In genomic region chr12:4106617-4107016, GRCh38 we compare ENCODE assay signal across 15 cellular contexts.
DNase-seq lines count a peak whose midpoint lies in the region; ATAC-seq and TF ChIP-seq lines count a peak whose summit lies in the region.
"Had no signal": no experiment of that assay in that cellular context is flagged by ENCODE, and none has a peak within 500 bp of the region (broad histone marks: within the 10 kb centered on the region; RNA-seq: fewer than 3 reads in every experiment).

No MANE protein-coding gene starts in this region.

- peak overlapping the region; percentile 22 for H3K4me3 ChIP-seq in CD4-positive, CD25-positive, alpha-beta regulatory T cell (ENCODE audit: low read depth, low read length)
- H3K4me3 ChIP-seq in CD8-positive, alpha-beta memory T cell (ENCODE audit: low read length): no peak overlapping the region
- H3K4me3 ChIP-seq: colonic mucosa, K562, neural progenitor cell, PC-9, thyroid gland had no signal

- no peaks in the 10 kb centered on the region for H3K27me3 ChIP-seq in CD4-positive, CD25-positive, alpha-beta regulatory T cell (ENCODE audit: control insufficient read depth, insufficient read depth, low read length)
- H3K27me3 ChIP-seq in CD8-positive, alpha-beta memory T cell (ENCODE audit: insufficient read depth, low read length, poor library complexity, severe bottlenecking): peaks cover 4% of the 10 kb centered on the region
- H3K27me3 ChIP-seq: colonic mucosa, neural progenitor cell had no signal

- CTCF ChIA-PET in CD8-positive, alpha-beta memory T cell (lab: Charles Lee): interaction anchor here (1.1 to 4.5 kb wide), 8 partner anchors 9 to 170 kb away, joined by 5 to 79 read pairs (median 11); no protein-coding TSS in a partner anchor
- CTCF ChIA-PET in activated CD8-positive, alpha-beta T cell treated with anti-CD3 and anti-CD28 coated beads for 36 hours (lab: Charles Lee): interaction anchor here (0.7 to 3.2 kb wide), 27 partner anchors 9 to 223 kb away, joined by 3 to 50 read pairs (median 5); partner anchors contain the start of gene CCND2

- H3K4me3 Mint-ChIP-seq in CD4-positive, CD25-positive, alpha-beta regulatory T cell: no peak overlapping the region
- peak overlapping the region in 6 of 7 donors; percentile 21 to 67 (median 36) for H3K4me3 Mint-ChIP-seq in CD8-positive, alpha-beta memory T cell
- H3K4me3 Mint-ChIP-seq in activated CD8-positive, alpha-beta T cell treated with anti-CD3 and anti-CD28 coated beads for 36 hours: peak overlapping the region; percentile 44
- H3K4me3 Mint-ChIP-seq: neural progenitor cell had no signal

- peak in 1 of 2 donors; percentile 19 for ATAC-seq in CD4-positive, CD25-positive, alpha-beta regulatory T cell (ENCODE audit: low read depth in 2 of 2)
- peak; percentile 66 for ATAC-seq in activated CD8-positive, alpha-beta T cell treated with anti-CD3 and anti-CD28 coated beads for 36 hours
- ATAC-seq in left lobe of liver: no peak
- ATAC-seq in HG02973 (IDR thresholded peaks at IDR 0.05; ENCODE audit: unreplicated experiment): no peak
- no peak for ATAC-seq in HG03520 (IDR thresholded peaks at IDR 0.05; ENCODE audit: unreplicated experiment)

- POLR2A ChIA-PET in CD8-positive, alpha-beta memory T cell (lab: Charles Lee): interaction anchor here (2.4 kb wide), 1 partner anchor 170 kb away, joined by 12 read pairs; no protein-coding TSS in a partner anchor
- POLR2A ChIA-PET in activated CD8-positive, alpha-beta T cell treated with anti-CD3 and anti-CD28 coated beads for 36 hours (lab: Charles Lee): interaction anchor here (0.7 to 3.5 kb wide), 10 partner anchors 8 to 191 kb away, joined by 3 to 26 read pairs (median 7); partner anchors contain the start of gene CCND2

- peak overlapping the region; percentile 6 to 83 (median 61) for H3K27ac Mint-ChIP-seq in CD4-positive, CD25-positive, alpha-beta regulatory T cell
- H3K27ac Mint-ChIP-seq in CD8-positive, alpha-beta memory T cell: peak overlapping the region; percentile 65 to 97 (median 92)
- peak overlapping the region; percentile 90 for H3K27ac Mint-ChIP-seq in activated CD8-positive, alpha-beta T cell treated with anti-CD3 and anti-CD28 coated beads for 36 hours
- H3K27ac Mint-ChIP-seq: neural progenitor cell had no signal

- H3K36me3 Mint-ChIP-seq in CD4-positive, CD25-positive, alpha-beta regulatory T cell: no peaks in the 10 kb centered on the region
- H3K36me3 Mint-ChIP-seq in CD8-positive, alpha-beta memory T cell: no peaks in the 10 kb centered on the region
- H3K36me3 Mint-ChIP-seq in activated CD8-positive, alpha-beta T cell treated with anti-CD3 and anti-CD28 coated beads for 36 hours (ENCODE audit: low read depth): no peaks in the 10 kb centered on the region

- no peaks in the 10 kb centered on the region for H3K36me3 ChIP-seq in CD4-positive, CD25-positive, alpha-beta regulatory T cell (ENCODE audit: control insufficient read depth, insufficient read depth, low read length)
- H3K36me3 ChIP-seq in CD8-positive, alpha-beta memory T cell (ENCODE audit: insufficient read depth, low read length): no peaks in the 10 kb centered on the region
- H3K36me3 ChIP-seq: colonic mucosa, neural progenitor cell, thyroid gland had no signal

- intact Hi-C loops in activated CD8-positive, alpha-beta T cell treated with anti-CD3 and anti-CD28 coated beads for 36 hours (cut with micrococcal nuclease): loop anchor here (2.0 to 5.0 kb wide), 2 partner anchors 41 to 166 kb away; partner anchors contain the start of gene CCND2

- peaks cover 0 to 1% (median 0%) of the 10 kb centered on the region in 7 donors for H3K9me3 Mint-ChIP-seq in CD4-positive, CD25-positive, alpha-beta regulatory T cell
- H3K9me3 Mint-ChIP-seq in CD8-positive, alpha-beta memory T cell: no peaks in the 10 kb centered on the region
- H3K9me3 Mint-ChIP-seq in activated CD8-positive, alpha-beta T cell treated with anti-CD3 and anti-CD28 coated beads for 36 hours: no peaks in the 10 kb centered on the region

- H3K27me3 Mint-ChIP-seq in CD4-positive, CD25-positive, alpha-beta regulatory T cell: no peaks in the 10 kb centered on the region
- peaks cover 2 to 6% of the 10 kb centered on the region in 2 donors for H3K27me3 Mint-ChIP-seq in CD8-positive, alpha-beta memory T cell
- peaks cover 2% of the 10 kb centered on the region for H3K27me3 Mint-ChIP-seq in activated CD8-positive, alpha-beta T cell treated with anti-CD3 and anti-CD28 coated beads for 36 hours

- no peak for TF ChIP-seq CTCF in activated CD8-positive, alpha-beta T cell treated with anti-CD3 and anti-CD28 coated beads for 36 hours (IDR thresholded peaks at IDR 0.05)

- H3K9me3 ChIP-seq in CD4-positive, CD25-positive, alpha-beta regulatory T cell (ENCODE audit: control insufficient read depth in 2 of 2, low read length in 2 of 2): no peaks in the 10 kb centered on the region
- H3K9me3 ChIP-seq in CD8-positive, alpha-beta memory T cell (ENCODE audit: low read length): no peaks in the 10 kb centered on the region
- H3K9me3 ChIP-seq: colonic mucosa, thyroid gland had no signal

- peaks cover 9% of the 10 kb centered on the region for H3K4me1 ChIP-seq in CD4-positive, CD25-positive, alpha-beta regulatory T cell (ENCODE audit: control insufficient read depth, insufficient read depth, low read length, poor library complexity, severe bottlenecking)
- H3K4me1 ChIP-seq in CD8-positive, alpha-beta memory T cell (ENCODE audit: insufficient read depth, low read length): peaks cover 4% of the 10 kb centered on the region
- H3K4me1 ChIP-seq: colonic mucosa, neural progenitor cell, thyroid gland had no signal

- peak in 2 of 3 donors; percentile 14 to 79 for DNase-seq in CD4-positive, CD25-positive, alpha-beta regulatory T cell
- peak in 1 of 5 donors; percentile 26 for DNase-seq in CD8-positive, alpha-beta memory T cell
- DNase-seq in activated CD8-positive, alpha-beta T cell treated with anti-CD3 and anti-CD28 coated beads for 36 hours: peak; percentile 63
- DNase-seq in left lobe of liver (ENCODE audit: low spot score) (peak; percentile 21), H4 (ENCODE audit: low spot score) (no peak)
- no peak for DNase-seq in stimulated activated CD8-positive, alpha-beta memory T cell treated with anti-CD3 and anti-CD28 coated beads, Interleukin-4, amount 100 ng/mL, for 48 hours
- DNase-seq: NCI-H1092, NCI-H2081 treated with DMSO at 0.1 percent for 48 hours, PC-9 had no signal

- peak overlapping the region; percentile 67 for H3K27ac ChIP-seq in CD4-positive, CD25-positive, alpha-beta regulatory T cell (ENCODE audit: insufficient read depth, low read length, poor library complexity, severe bottlenecking)
- H3K27ac ChIP-seq in CD8-positive, alpha-beta memory T cell (ENCODE audit: low read depth, low read length): no peak overlapping the region
- H3K27ac ChIP-seq: colonic mucosa, neural progenitor cell, PC-9, thyroid gland had no signal

- H3K4me1 Mint-ChIP-seq in CD4-positive, CD25-positive, alpha-beta regulatory T cell: peaks cover 6 to 18% (median 13%) of the 10 kb centered on the region in 4 donors
- peaks cover 13 to 19% (median 18%) of the 10 kb centered on the region in 3 donors for H3K4me1 Mint-ChIP-seq in CD8-positive, alpha-beta memory T cell
- H3K4me1 Mint-ChIP-seq in activated CD8-positive, alpha-beta T cell treated with anti-CD3 and anti-CD28 coated beads for 36 hours (ENCODE audit: low read depth): peaks cover 34% of the 10 kb centered on the region

Comparison
In these comparisons a context has a peak if more than half of its experiments do, and no peak if none do; other contexts are left out.
1. DNase-seq: peak in CD4-positive, CD25-positive, alpha-beta regulatory T cell (2 of 3), activated CD8-positive, alpha-beta T cell treated with anti-CD3 and anti-CD28 coated beads for 36 hours (single experiment) and left lobe of liver (single experiment); none in H4 (single experiment) and stimulated activated CD8-positive, alpha-beta memory T cell treated with anti-CD3 and anti-CD28 coated beads, Interleukin-4, amount 100 ng/mL, for 48 hours (single experiment).
2. H3K4me3 Mint-ChIP-seq: peak in CD8-positive, alpha-beta memory T cell (6 of 7) and activated CD8-positive, alpha-beta T cell treated with anti-CD3 and anti-CD28 coated beads for 36 hours (single experiment); none in CD4-positive, CD25-positive, alpha-beta regulatory T cell (0 of 4).
3. Peak in every context shown above with its lines, with median percentiles within 50 percentile points of each other: H3K27ac Mint-ChIP-seq.